ENCODE assay signal across 2 cellular contexts in genomic region chr10:114064151-114065045, GRCh38.
TF ChIP-seq lines count a peak whose summit lies in the region.

No MANE protein-coding gene starts in this region.

TF ChIP-seq in liver, 16 proteins besides CTCF, POLR2A, EP300 and RAD21:
- TF ChIP-seq HNF4G (IDR thresholded peaks at IDR 0.05) (no peak), MAX (IDR thresholded peaks at IDR 0.05) (peak; percentile 33), FOXA2 (IDR thresholded peaks at IDR 0.05) (peak; percentile 43), HNF4A (conservative IDR thresholded peaks at IDR 0.05) (peak; percentile 62 to 72), YY1 (IDR thresholded peaks at IDR 0.05) (peak; percentile 58), RXRA (IDR thresholded peaks at IDR 0.05) (peak; percentile 61 to 84), JUND (IDR thresholded peaks at IDR 0.05) (peak in 1 of 2 donors; percentile 53), ATF3 (IDR thresholded peaks at IDR 0.05) (no peak)

TF ChIP-seq in HepG2, 621 proteins besides CTCF, POLR2A, EP300 and RAD21:
- TF ChIP-seq ZNF546 (CRISPR knock-in tag; conservative IDR thresholded peaks at IDR 0.05) (no peak), KDM4B (CRISPR knock-in tag; IDR thresholded peaks at IDR 0.05) (no peak), ZNF580 (CRISPR knock-in tag; IDR thresholded peaks at IDR 0.05; ENCODE audit: borderline replicate concordance, low read depth) (no peak), ZBTB7B (CRISPR knock-in tag; IDR thresholded peaks at IDR 0.05) (no peak), ZSCAN30 (CRISPR knock-in tag; IDR thresholded peaks at IDR 0.05) (no peak), RAD51 (IDR thresholded peaks at IDR 0.05; ENCODE audit: borderline replicate concordance) (no peak), SNAPC5 (CRISPR knock-in tag; IDR thresholded peaks at IDR 0.05; ENCODE audit: borderline replicate concordance) (no peak)
